In the genomic region with DNA sequence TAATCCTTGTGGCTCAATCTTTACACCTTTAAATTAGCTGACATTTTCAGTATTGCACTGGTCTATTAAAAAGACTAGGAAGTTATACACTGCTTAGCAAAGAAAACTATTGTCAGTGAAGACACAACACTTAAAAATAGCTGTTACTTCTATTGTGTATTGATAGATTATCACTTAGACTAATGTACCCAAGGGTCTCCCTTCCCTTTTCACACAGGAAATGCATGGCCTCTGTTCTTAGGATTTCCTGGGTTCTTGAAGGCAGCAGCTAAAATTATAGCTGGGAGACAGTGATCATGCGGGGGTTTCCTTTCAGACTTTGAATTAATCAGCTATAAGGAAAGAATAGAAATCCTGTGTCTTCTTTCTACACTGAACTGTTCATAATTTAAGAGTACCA, we compare ENCODE assay signal across 1 cellular context.
TF ChIP-seq lines count a peak whose summit lies in the region.

No MANE protein-coding gene starts in this region.

TF ChIP-seq in K562, 482 proteins besides CTCF, POLR2A, EP300 and RAD21:
- TF ChIP-seq, protein P1, sequence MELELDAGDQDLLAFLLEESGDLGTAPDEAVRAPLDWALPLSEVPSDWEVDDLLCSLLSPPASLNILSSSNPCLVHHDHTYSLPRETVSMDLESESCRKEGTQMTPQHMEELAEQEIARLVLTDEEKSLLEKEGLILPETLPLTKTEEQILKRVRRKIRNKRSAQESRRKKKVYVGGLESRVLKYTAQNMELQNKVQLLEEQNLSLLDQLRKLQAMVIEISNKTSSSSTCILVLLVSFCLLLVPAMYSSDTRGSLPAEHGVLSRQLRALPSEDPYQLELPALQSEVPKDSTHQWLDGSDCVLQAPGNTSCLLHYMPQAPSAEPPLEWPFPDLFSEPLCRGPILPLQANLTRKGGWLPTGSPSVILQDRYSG (tag; conservative IDR thresholded peaks at IDR 0.05; ENCODE audit: low read depth) = no peak
- TF ChIP-seq PTBP1 (IDR thresholded peaks at IDR 0.05; ENCODE audit: low read depth, low read length) (no peak), RBM22 (IDR thresholded peaks at IDR 0.05; ENCODE audit: low read depth, low read length, poor library complexity, severe bottlenecking) (no peak), MCM7 (IDR thresholded peaks at IDR 0.05) (no peak), CHD1 (IDR thresholded peaks at IDR 0.05; ENCODE audit: low read length) (no peak), MTF1 (CRISPR knock-in tag; IDR thresholded peaks at IDR 0.05; ENCODE audit: borderline replicate concordance) (no peak), TRIM24 (IDR thresholded peaks at IDR 0.05) (no peak), PRMT5 (CRISPR knock-in tag; IDR thresholded peaks at IDR 0.05) (no peak), ZBTB12 (CRISPR knock-in tag; IDR thresholded peaks at IDR 0.05) (no peak), ZNF24 (IDR thresholded peaks at IDR 0.05) (no peak), TCF7 (IDR thresholded peaks at IDR 0.05; ENCODE audit: borderline replicate concordance) (no peak)
